In genomic region chr17:61201211-61201610, GRCh38 we compare ENCODE assay signal across 14 cellular contexts.
A peak's percentile ranks its signal among the peaks of the same experiment; 100 is the strongest.
DNase-seq lines count a peak whose midpoint lies in the region; ATAC-seq and TF ChIP-seq lines count a peak whose summit lies in the region.
"Had no signal": no experiment of that assay in that cellular context is flagged by ENCODE, and none has a peak within 500 bp of the region (broad histone marks: within the 10 kb centered on the region; RNA-seq: fewer than 3 reads in every experiment).

No MANE protein-coding gene starts in this region.

- peak; percentile 93 for DNase-seq in HS-5 (ENCODE audit: low read depth)
- peak; percentile 77 to 81 for DNase-seq in cardiac fibroblast (ENCODE audit: low read depth in 2 of 2)
- DNase-seq in mesothelial cell of epicardium (ENCODE audit: low spot score in 2 of 2, unreplicated experiment in 2 of 2) = no peak
- DNase-seq in stimulated activated CD4-positive, alpha-beta T cell treated with anti-CD3 and anti-CD28 coated beads, Interleukin-2, amount 100 ng/mL, for 24 hours = no peak
- no peak for DNase-seq in cerebellum (ENCODE audit: low spot score)
- no peak for DNase-seq in effector CD8-positive, alpha-beta T cell (lab: John Stamatoyannopoulos, UW)
- DNase-seq: adrenal gland; heart left ventricle; naive B cell; NCI-H345; stimulated activated CD4-positive, alpha-beta T cell treated with anti-CD3 and anti-CD28 coated beads, Interleukin-4, amount 100 ng/mL, for 24 hours had no signal

- H3K27me3 ChIP-seq in ACC112 (ENCODE audit: insufficient read depth, low read length) = no peaks in the 10 kb centered on the region
- H3K27me3 ChIP-seq: adrenal gland, heart left ventricle had no signal

- H3K4me1 Mint-ChIP-seq in mesothelial cell of epicardium = peaks cover 69% of the 10 kb centered on the region
- H3K4me1 Mint-ChIP-seq: naive B cell had no signal

- no peaks in the 10 kb centered on the region for H3K79me2 ChIP-seq in ACC112 (ENCODE audit: control insufficient read depth, insufficient read depth, low read length, unreplicated experiment)

- peaks cover 12% of the 10 kb centered on the region for H3K4me1 ChIP-seq in ACC112 (ENCODE audit: control insufficient read depth, insufficient read depth, low read length, unreplicated experiment)

- no peaks in the 10 kb centered on the region for H3K9me3 Mint-ChIP-seq in mesothelial cell of epicardium
- H3K9me3 Mint-ChIP-seq: naive B cell had no signal

- H3K27ac Mint-ChIP-seq in mesothelial cell of epicardium = peak overlapping the region; percentile 86

- H3K36me3 Mint-ChIP-seq in mesothelial cell of epicardium = peaks cover 1% of the 10 kb centered on the region

- H3K4me3 Mint-ChIP-seq in mesothelial cell of epicardium = no peak overlapping the region
- H3K4me3 Mint-ChIP-seq: naive B cell had no signal

- no peaks in the 10 kb centered on the region for H3K36me3 ChIP-seq in ACC112 (ENCODE audit: insufficient read depth, low read length)
- H3K36me3 ChIP-seq: adrenal gland, heart left ventricle had no signal

- H3K27me3 Mint-ChIP-seq in mesothelial cell of epicardium (ENCODE audit: low read depth) = no peaks in the 10 kb centered on the region
- H3K27me3 Mint-ChIP-seq: naive B cell had no signal

- H3K27ac ChIP-seq in ACC112 (ENCODE audit: low read depth, low read length) = peak overlapping the region; percentile 66
- H3K27ac ChIP-seq: adrenal gland, C4-2B had no signal

- no peak overlapping the region for H3K4me3 ChIP-seq in ACC112 (ENCODE audit: low read depth, low read length)
- H3K4me3 ChIP-seq in cardiac fibroblast (replicated peaks in 1 of 2; ENCODE audit: low read depth in 2 of 2, low read length in 2 of 2) = no peak overlapping the region
- H3K4me3 ChIP-seq: adrenal gland, heart left ventricle had no signal

- H2AFZ ChIP-seq in ACC112 (ENCODE audit: low read length, unreplicated experiment) = peak overlapping the region; percentile 76

- TF ChIP-seq CTCF in cardiac fibroblast (IDR thresholded peaks at IDR 0.05; ENCODE audit: low read depth, low read length) (no peak), mesothelial cell of epicardium (IDR thresholded peaks at IDR 0.05; ENCODE audit: unreplicated experiment) (no peak)

- no peak for ATAC-seq in GM21381 (IDR thresholded peaks at IDR 0.05; ENCODE audit: unreplicated experiment)
- ATAC-seq: heart left ventricle had no signal

Comparison
In these comparisons a context has a peak if more than half of its experiments do, and no peak if none do; other contexts are left out.
1. DNase-seq: peak in HS-5 (single experiment) and cardiac fibroblast (2 of 2); none in mesothelial cell of epicardium (0 of 2), stimulated activated CD4-positive, alpha-beta T cell treated with anti-CD3 and anti-CD28 coated beads, Interleukin-2, amount 100 ng/mL, for 24 hours (0 of 2), cerebellum (single experiment) and effector CD8-positive, alpha-beta T cell (single experiment).